In the genomic region with DNA sequence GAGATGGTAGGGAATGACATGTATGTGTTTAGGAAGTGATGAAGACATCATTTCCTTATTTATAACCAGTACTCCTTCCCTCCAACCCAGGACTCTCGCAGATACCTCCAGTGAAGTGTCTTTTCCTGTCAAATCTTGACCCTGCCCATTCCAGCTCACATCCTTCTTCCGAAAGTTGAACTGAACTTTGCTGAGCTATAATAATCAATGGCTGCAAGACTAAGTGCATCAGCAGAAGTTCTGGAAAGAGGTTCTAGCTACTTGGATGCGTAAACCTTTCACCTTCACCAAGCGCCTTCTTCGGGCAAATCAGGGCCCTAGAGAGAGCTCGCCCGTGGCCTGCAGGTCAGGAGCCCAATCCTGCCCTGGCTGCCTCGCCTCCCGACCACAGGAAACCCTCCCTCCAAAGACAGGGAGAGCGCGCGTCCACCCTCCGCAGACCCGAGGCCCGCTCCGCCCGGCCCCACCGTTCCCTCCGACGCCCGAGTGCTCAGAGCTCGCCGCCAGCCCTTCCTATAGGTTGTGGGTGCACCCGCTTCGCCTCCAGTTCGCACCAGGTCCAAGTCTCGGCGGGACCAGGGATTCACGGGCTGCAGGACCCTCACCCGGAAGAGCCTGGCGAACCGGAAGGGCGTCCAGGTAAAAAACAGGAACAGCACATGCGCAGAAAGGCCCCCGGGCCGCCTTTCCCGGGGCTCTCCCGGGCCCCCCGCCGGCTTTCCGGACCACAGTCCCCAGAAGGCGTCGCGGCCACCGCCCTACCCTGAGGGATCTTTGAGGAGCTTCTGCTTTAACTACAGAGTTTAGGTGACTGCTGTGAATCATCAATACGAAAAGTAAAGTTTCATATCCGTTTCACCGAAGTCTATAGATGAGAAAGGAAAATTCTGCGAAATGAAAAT, we compare ENCODE assay signal across 8 cellular contexts. TPM values are rescaled to one million over a fixed set of nuclear protein-coding genes. Genes with fewer than 3 reads are reported as not detected.
DNase-seq lines count a peak whose midpoint lies in the region; ATAC-seq, FAIRE-seq and TF ChIP-seq lines count a peak whose summit lies in the region.

Gene ZNF334 (minus strand): TSS at position 617 of the 902 bp plus-strand sequence. CDS start 1,457 bp downstream, outside the sequence.

- peaks cover 4% of the 10 kb centered on the region for H3K9me3 Mint-ChIP-seq in astrocyte (ENCODE audit: unreplicated experiment)

- FAIRE-seq in astrocyte (lab: Jason Lieb, UNC) = no peak

- no peaks in the 10 kb centered on the region for H3K36me3 ChIP-seq in astrocyte (ENCODE audit: insufficient read depth, low read length)
- H3K36me3 ChIP-seq in iPS-18a (ENCODE audit: control insufficient read depth, low read depth, low read length) = no peaks in the 10 kb centered on the region

- no peak for TF ChIP-seq CTCF in astrocyte (IDR thresholded peaks at IDR 0.05; ENCODE audit: insufficient read depth, low read depth, low read length)
- TF ChIP-seq CTCF in retinal pigment epithelial cell (conservative IDR thresholded peaks at IDR 0.05; ENCODE audit: low read depth, low read length) = no peak

- H3K9me3 ChIP-seq in astrocyte (ENCODE audit: insufficient read depth, low read depth, low read length) (no peaks in the 10 kb centered on the region), iPS-18a (ENCODE audit: control insufficient read depth, low read depth, low read length) (no peaks in the 10 kb centered on the region)

- H3K4me1 ChIP-seq in astrocyte (ENCODE audit: insufficient read depth, low read length) = peaks cover 7% of the 10 kb centered on the region
- peaks cover 3% of the 10 kb centered on the region for H3K4me1 ChIP-seq in iPS-18a (ENCODE audit: control insufficient read depth, low read depth, low read length)

- H3K27ac ChIP-seq in astrocyte (ENCODE audit: low read depth, low read length) (no peak within 1 kb of the TSS), iPS-18a (ENCODE audit: low read length) (no peak within 1 kb of the TSS)

- peak within 1 kb of the TSS; percentile 90 for H3K4me2 ChIP-seq in astrocyte (ENCODE audit: low read length)

- peak within 1 kb of the TSS; percentile 70 for H3K4me3 ChIP-seq in astrocyte (ENCODE audit: insufficient read depth, low read depth, low read length)
- H3K4me3 ChIP-seq in iPS-18a (ENCODE audit: low read length) = peak within 1 kb of the TSS; percentile 97
- peak within 1 kb of the TSS; percentile 76 for H3K4me3 ChIP-seq in retinal pigment epithelial cell (ENCODE audit: low read length)

- H3K27me3 ChIP-seq in astrocyte (ENCODE audit: insufficient read depth, low read length) (peaks cover 2% of the 10 kb centered on the region), iPS-18a (ENCODE audit: control insufficient read depth, insufficient read depth, low read length) (peaks cover 7% of the 10 kb centered on the region)

- H3K4me1 Mint-ChIP-seq in astrocyte (ENCODE audit: low read depth, unreplicated experiment) = peaks cover 2% of the 10 kb centered on the region

- no peaks in the 10 kb centered on the region for H3K27me3 Mint-ChIP-seq in astrocyte (ENCODE audit: low read depth, unreplicated experiment)

- H3K9ac ChIP-seq in astrocyte (ENCODE audit: low read length) (peak within 1 kb of the TSS; percentile 79), iPS-18a (ENCODE audit: low read length) (peak within 1 kb of the TSS; percentile 83)

- ATAC-seq in HG02588 (IDR thresholded peaks at IDR 0.05; ENCODE audit: unreplicated experiment) (peak; percentile 69), GM18519 (IDR thresholded peaks at IDR 0.05; ENCODE audit: low FRiP score, unreplicated experiment) (no peak)

- H3K36me3 Mint-ChIP-seq in astrocyte (ENCODE audit: low read depth, unreplicated experiment) = peaks cover 9% of the 10 kb centered on the region

- DNase-seq in D341Med (ENCODE audit: low spot score) = peak; percentile 97
- DNase-seq in NCI-H748 treated with DMSO at 0.1 percent for 48 hours (lab: John Stamatoyannopoulos, UW) = peak; percentile 55
- peak; percentile 23 for DNase-seq in astrocyte (ENCODE audit: low read depth)
- DNase-seq in retinal pigment epithelial cell (ENCODE audit: low read depth) = peak; percentile 8
- no peak for DNase-seq in UCSD-AML1 (lab: John Stamatoyannopoulos, UW; ENCODE audit: unreplicated experiment)

- no peaks in the 10 kb centered on the region for H4K20me1 ChIP-seq in astrocyte (ENCODE audit: insufficient read depth, low read length)

- H3K4me3 Mint-ChIP-seq in astrocyte (ENCODE audit: unreplicated experiment) = peak within 1 kb of the TSS; percentile 93

- H3K79me2 ChIP-seq in astrocyte (ENCODE audit: insufficient read depth, low read length) = no peaks in the 10 kb centered on the region

- H2AFZ ChIP-seq in astrocyte (ENCODE audit: low read depth, low read length) = peak within 1 kb of the TSS; percentile 95

- peak within 1 kb of the TSS; percentile 69 for H3K27ac Mint-ChIP-seq in astrocyte (ENCODE audit: unreplicated experiment)

RNA-seq across cellular contexts. Expression of gene ZNF334, which starts in this region (rescaled TPM):
- total RNA-seq in astrocyte = 8.5 and 9.3 TPM in 2 replicates
